1 cellular context compared by ENCODE assay signal in genomic region chr5:146298920-146299319, GRCh38. TPM values are rescaled to one million over a fixed set of nuclear protein-coding genes. Genes with fewer than 3 reads are reported as not detected.
"Had no signal": no experiment of that assay in that cellular context is flagged by ENCODE, and none has a peak within 500 bp of the region (broad histone marks: within the 10 kb centered on the region; RNA-seq: fewer than 3 reads in every experiment).

No MANE protein-coding gene starts in this region.

RNA-seq across cellular contexts. Expression of gene POU4F3, which starts 39.7 kb away (rescaled TPM):
- total RNA-seq: G401 had no signal
